13 cellular contexts compared by ENCODE assay signal in genomic region chr2:43273477-43273876, GRCh38. TPM values are rescaled to one million over a fixed set of nuclear protein-coding genes. Genes with fewer than 3 reads are reported as not detected.
DNase-seq lines count a peak whose midpoint lies in the region; ATAC-seq, FAIRE-seq and TF ChIP-seq lines count a peak whose summit lies in the region.
"Had no signal": no experiment of that assay in that cellular context is flagged by ENCODE, and none has a peak within 500 bp of the region (broad histone marks: within the 10 kb centered on the region; RNA-seq: fewer than 3 reads in every experiment).

No MANE protein-coding gene starts in this region.

- H3K27me3 ChIP-seq in AG04450 (ENCODE audit: control insufficient read depth, insufficient read depth, low read length) = no peaks in the 10 kb centered on the region
- H3K27me3 ChIP-seq: esophagus muscularis mucosa had no signal

- no peak overlapping the region for H3K4me3 Mint-ChIP-seq in WTC11
- H3K4me3 Mint-ChIP-seq in mesothelial cell of epicardium = no peak overlapping the region

- DNase-seq in AG04450 (ENCODE audit: low read depth, low spot score) (no peak), GM18507 (ENCODE audit: extremely low spot score, insufficient read length, low read depth) (no peak), WTC11 (ENCODE audit: low spot score) (no peak), mesothelial cell of epicardium (ENCODE audit: low spot score in 2 of 2, unreplicated experiment in 2 of 2) (no peak), NCI-H446 (lab: John Stamatoyannopoulos, UW) (no peak), foreskin melanocyte (no peak), DMS53 treated with DMSO at 0.1 percent for 48 hours (lab: John Stamatoyannopoulos, UW; ENCODE audit: unreplicated experiment) (no peak), cerebellum (ENCODE audit: low spot score) (no peak)
- DNase-seq: activated gamma-delta T cell, Kasumi-1, NCI-H524 treated with DMSO at 0.1 percent for 48 hours had no signal

- H3K36me3 Mint-ChIP-seq in WTC11 = no peaks in the 10 kb centered on the region
- H3K36me3 Mint-ChIP-seq in mesothelial cell of epicardium = peaks cover 10% of the 10 kb centered on the region

- POLR2A ChIA-PET in AG04450 (lab: Yijun Ruan, JAX) = no interaction called here
- POLR2A ChIA-PET in WTC11 (lab: Charles Lee) = no interaction called here

- H3K27ac Mint-ChIP-seq in WTC11 (peak overlapping the region; percentile 1; the same call in 1 of the 2 replicates), mesothelial cell of epicardium (peak overlapping the region; percentile 25)

- FAIRE-seq in GM18507 (lab: Jason Lieb, UNC) = peak; percentile 46

- H3K27ac ChIP-seq in AG04450 (ENCODE audit: low read depth, low read length) = peak overlapping the region; percentile 21

- CTCF ChIA-PET in AG04450 (lab: Charles Lee) = no interaction called here
- CTCF ChIA-PET in WTC11 (lab: Charles Lee) = no interaction called here

- no peak for ATAC-seq in WTC11
- ATAC-seq: sciatic nerve had no signal

- H3K27me3 Mint-ChIP-seq in WTC11 (ENCODE audit: low read depth) (no peaks in the 10 kb centered on the region), mesothelial cell of epicardium (ENCODE audit: low read depth) (no peaks in the 10 kb centered on the region)

- H3K9me3 Mint-ChIP-seq in WTC11 = no peaks in the 10 kb centered on the region
- H3K9me3 Mint-ChIP-seq in mesothelial cell of epicardium = no peaks in the 10 kb centered on the region

- no peaks in the 10 kb centered on the region for H3K9me3 ChIP-seq in AG04450 (ENCODE audit: control insufficient read depth, insufficient read depth, low read length)
- H3K9me3 ChIP-seq: esophagus muscularis mucosa had no signal

- H3K4me1 Mint-ChIP-seq in WTC11 (peaks cover 15% of the 10 kb centered on the region), mesothelial cell of epicardium (peaks cover 44% of the 10 kb centered on the region)

- H3K4me3 ChIP-seq in AG04450 (ENCODE audit: low read depth, low read length) = no peak overlapping the region
- H3K4me3 ChIP-seq: esophagus muscularis mucosa had no signal

- TF ChIP-seq CTCF in AG04450 (IDR thresholded peaks at IDR 0.05; ENCODE audit: low read depth, low read length) (no peak), WTC11 (IDR thresholded peaks at IDR 0.05) (no peak), mesothelial cell of epicardium (IDR thresholded peaks at IDR 0.05; ENCODE audit: unreplicated experiment) (no peak)

TF ChIP-seq in WTC11, 78 proteins besides CTCF, POLR2A, EP300 and RAD21:
- TF ChIP-seq RORB (CRISPR knock-in tag; IDR thresholded peaks at IDR 0.05) = no peak

RNA-seq across cellular contexts. Expression of gene ZFP36L2, which starts 47.1 kb away (rescaled TPM):
- 16.0 and 18.2 TPM in 2 replicates for polyA plus RNA-seq in AG04450 (2011; rRNA removed)
- 8.8 and 12.5 TPM in 2 replicates for polyA minus RNA-seq in AG04450 (2011; rRNA and poly(A)+ RNA removed)
- 50.4 to 63.4 TPM (median 61.6 TPM) in 3 replicates for total RNA-seq in WTC11 (2021)
- total RNA-seq in mesothelial cell of epicardium = 93.6 to 100 TPM (median 98.3 TPM) in 3 replicates
- total RNA-seq in cerebellum = 6.6 TPM
